Comparison of ENCODE assay signal across 8 cellular contexts in genomic region chr12:7934560-7935463, GRCh38. TPM values are rescaled to one million over a fixed set of nuclear protein-coding genes. Genes with fewer than 3 reads are reported as not detected.
DNase-seq lines count a peak whose midpoint lies in the region; ATAC-seq and TF ChIP-seq lines count a peak whose summit lies in the region.

No MANE protein-coding gene starts in this region.

- no peaks in the 10 kb centered on the region for H3K9me3 ChIP-seq in OCI-LY7 (ENCODE audit: low read length)
- no peaks in the 10 kb centered on the region for H3K9me3 ChIP-seq in gastroesophageal sphincter
- no peaks in the 10 kb centered on the region for H3K9me3 ChIP-seq in gastrocnemius medialis

- WGBS in gastroesophageal sphincter (ENCODE audit: low coverage in 1 of 2), 2 donors, result 39 to 48% methylated on average over 15 to 20 of the region's 24 CpGs

- H3K27ac ChIP-seq in OCI-LY7 (ENCODE audit: low read depth, low read length, poor library complexity, severe bottlenecking), result peak overlapping the region; percentile 72
- peak overlapping the region; percentile 80 to 91 (median 82) for H3K27ac ChIP-seq in gastroesophageal sphincter
- H3K27ac ChIP-seq in gastrocnemius medialis, result peak overlapping the region; percentile 78 to 88 (median 84)
- H3K27ac ChIP-seq in RWPE1, result no peak overlapping the region

- no peak for TF ChIP-seq CTCF in OCI-LY7 (conservative IDR thresholded peaks at IDR 0.05; ENCODE audit: low read length)
- TF ChIP-seq CTCF in gastroesophageal sphincter (IDR thresholded peaks at IDR 0.05), result no peak
- TF ChIP-seq CTCF in gastrocnemius medialis (IDR thresholded peaks at IDR 0.05 in 4 of 5, conservative IDR thresholded peaks at IDR 0.05 in 1 of 5), result no peak
- TF ChIP-seq CTCF in RWPE1 (conservative IDR thresholded peaks at IDR 0.05; ENCODE audit: low read depth), result no peak

- peak; percentile 10 for DNase-seq in EL
- no peak for DNase-seq in OCI-LY7 (ENCODE audit: low spot score)
- DNase-seq in gastrocnemius medialis, result no peak
- DNase-seq in RWPE1 (ENCODE audit: low spot score), result no peak
- no peak for DNase-seq in SKM-1 (lab: John Stamatoyannopoulos, UW; ENCODE audit: unreplicated experiment)
- no peak for DNase-seq in NCI-H69 (lab: John Stamatoyannopoulos, UW)
- no peak for DNase-seq in NK-92 (lab: John Stamatoyannopoulos, UW; ENCODE audit: unreplicated experiment)

- no peak for TF ChIP-seq EP300 in gastroesophageal sphincter (IDR thresholded peaks at IDR 0.05)

- peaks cover 20% of the 10 kb centered on the region; the same call in 1 of the 2 replicates for H3K79me2 ChIP-seq in OCI-LY7 (ENCODE audit: insufficient read depth, low read depth, low read length)

- BruUV-seq in OCI-LY7 (replicated peaks; lab: Mats Ljungman, UMichigan), result no TSS peak

- POLR2A ChIA-PET in OCI-LY7 (lab: Charles Lee) (interaction anchor here (0.6 to 7.1 kb wide), 10 partner anchors 18 to 293 kb away, joined by 3 to 109 read pairs (median 4); no protein-coding TSS in a partner anchor), RWPE1 (lab: Yijun Ruan, JAX; ENCODE audit: low non-redundant PET) (no interaction called here)

- H3K27me3 ChIP-seq in gastroesophageal sphincter (no peaks in the 10 kb centered on the region), gastrocnemius medialis (peaks cover 0 to 6% (median 0%) of the 10 kb centered on the region in 3 donors)

- H3K36me3 ChIP-seq in OCI-LY7 (ENCODE audit: insufficient read depth, low read length) (peaks cover 15% of the 10 kb centered on the region; the same call in 1 of the 2 replicates), gastroesophageal sphincter (peaks cover 0 to 31% of the 10 kb centered on the region in 2 donors), gastrocnemius medialis (no peaks in the 10 kb centered on the region)

- no peaks in the 10 kb centered on the region for H3K9me2 ChIP-seq in OCI-LY7 (ENCODE audit: insufficient read depth, low read length)

- in situ Hi-C loops in gastrocnemius medialis (cut with MboI; ENCODE audit: low sequenced_read_pairs in 4 of 4), result loop anchor here in 1 of 4 donors (10.0 kb wide), 1 partner anchor 60 kb away; no protein-coding TSS in a partner anchor

- peak overlapping the region; percentile 87 for H3K4me2 ChIP-seq in OCI-LY7 (ENCODE audit: low read length)

- H2AFZ ChIP-seq in OCI-LY7 (ENCODE audit: low read length), result peak overlapping the region; percentile 80; the same call in 1 of the 2 replicates

- H3K4me3 ChIP-seq in OCI-LY7 (ENCODE audit: low read depth, low read length, poor library complexity, severe bottlenecking) (peak overlapping the region; percentile 72), gastroesophageal sphincter (peak overlapping the region; percentile 58 to 96), gastrocnemius medialis (peak overlapping the region; percentile 55 to 73 (median 62))

- H3K4me1 ChIP-seq in OCI-LY7 (ENCODE audit: insufficient read depth, low read length, poor library complexity, severe bottlenecking) (peaks cover 28% of the 10 kb centered on the region), gastroesophageal sphincter (peaks cover 0 to 48% (median 0%) of the 10 kb centered on the region in 3 donors), gastrocnemius medialis (peaks cover 0 to 3% of the 10 kb centered on the region in 2 donors)

- CTCF ChIA-PET in OCI-LY7 (lab: Charles Lee; ENCODE audit: unreplicated experiment) (interaction anchor here (1.8 kb wide), 1 partner anchor 26 kb away, joined by 15 read pairs; no protein-coding TSS in a partner anchor), RWPE1 (lab: Yijun Ruan, JAX) (interaction anchor here (2.3 kb wide), 1 partner anchor 59 kb away, joined by 17 read pairs; no protein-coding TSS in a partner anchor)

- ATAC-seq in gastroesophageal sphincter, result no peak
- no peak for ATAC-seq in gastrocnemius medialis

- TF ChIP-seq POLR2A in gastroesophageal sphincter (IDR thresholded peaks at IDR 0.05), result no peak
- no peak for TF ChIP-seq POLR2A in gastrocnemius medialis (IDR thresholded peaks at IDR 0.05)

- intact Hi-C loops in OCI-LY7 (cut with micrococcal nuclease; ENCODE audit: unreplicated experiment), result loop anchor here (5.0 kb wide), 1 partner anchor 293 kb away; no protein-coding TSS in a partner anchor
- intact Hi-C loops in gastrocnemius medialis (cut with DNase I; ENCODE audit: low total_unique reads), result loop anchor here (5.0 kb wide), 1 partner anchor 37 kb away; no protein-coding TSS in a partner anchor

- no peaks in the 10 kb centered on the region for H4K20me1 ChIP-seq in OCI-LY7 (ENCODE audit: insufficient read depth, low read length)

RNA-seq across cellular contexts. Expression of gene SLC2A3, which starts 1.2 kb away (rescaled TPM):
- total RNA-seq in OCI-LY7 (2014; rRNA removed; shearing (Covaris generic)), result 3.7 and 3.9 TPM in 2 replicates
- total RNA-seq in OCI-LY7 (2022) (16.3 and 17.9 TPM in 2 replicates), gastroesophageal sphincter (10 to 100 TPM; 11.5 to 46.6 (median 12.8) TPM), gastrocnemius medialis (10 to 100 TPM; 19.3 to 27.2 (median 23.7) TPM)
